Comparison of ENCODE assay signal across 1 cellular context in the genomic region with DNA sequence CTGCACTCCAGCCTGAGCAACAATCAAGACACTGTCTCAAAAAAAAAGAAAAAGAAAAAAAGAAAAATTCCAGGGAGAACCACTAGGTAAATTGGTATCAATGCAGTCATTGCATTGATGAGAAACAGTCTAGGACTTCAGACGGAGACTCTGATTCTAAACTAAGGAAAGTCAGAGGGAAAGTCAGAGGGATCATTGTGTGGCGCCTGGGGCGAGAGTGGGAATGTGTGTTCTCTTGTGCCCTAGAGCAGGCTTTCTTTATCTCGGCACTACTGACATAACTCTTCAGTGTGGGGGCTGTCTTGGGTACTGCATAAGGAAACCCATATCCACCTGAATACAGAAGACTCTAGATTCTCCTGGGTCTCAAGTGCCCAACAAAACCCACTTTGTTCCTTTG.
TF ChIP-seq lines count a peak whose summit lies in the region.

No MANE protein-coding gene starts in this region.

TF ChIP-seq in WTC11, 78 proteins besides CTCF, POLR2A, EP300 and RAD21 (continued from another document):
- TF ChIP-seq, protein P1, sequence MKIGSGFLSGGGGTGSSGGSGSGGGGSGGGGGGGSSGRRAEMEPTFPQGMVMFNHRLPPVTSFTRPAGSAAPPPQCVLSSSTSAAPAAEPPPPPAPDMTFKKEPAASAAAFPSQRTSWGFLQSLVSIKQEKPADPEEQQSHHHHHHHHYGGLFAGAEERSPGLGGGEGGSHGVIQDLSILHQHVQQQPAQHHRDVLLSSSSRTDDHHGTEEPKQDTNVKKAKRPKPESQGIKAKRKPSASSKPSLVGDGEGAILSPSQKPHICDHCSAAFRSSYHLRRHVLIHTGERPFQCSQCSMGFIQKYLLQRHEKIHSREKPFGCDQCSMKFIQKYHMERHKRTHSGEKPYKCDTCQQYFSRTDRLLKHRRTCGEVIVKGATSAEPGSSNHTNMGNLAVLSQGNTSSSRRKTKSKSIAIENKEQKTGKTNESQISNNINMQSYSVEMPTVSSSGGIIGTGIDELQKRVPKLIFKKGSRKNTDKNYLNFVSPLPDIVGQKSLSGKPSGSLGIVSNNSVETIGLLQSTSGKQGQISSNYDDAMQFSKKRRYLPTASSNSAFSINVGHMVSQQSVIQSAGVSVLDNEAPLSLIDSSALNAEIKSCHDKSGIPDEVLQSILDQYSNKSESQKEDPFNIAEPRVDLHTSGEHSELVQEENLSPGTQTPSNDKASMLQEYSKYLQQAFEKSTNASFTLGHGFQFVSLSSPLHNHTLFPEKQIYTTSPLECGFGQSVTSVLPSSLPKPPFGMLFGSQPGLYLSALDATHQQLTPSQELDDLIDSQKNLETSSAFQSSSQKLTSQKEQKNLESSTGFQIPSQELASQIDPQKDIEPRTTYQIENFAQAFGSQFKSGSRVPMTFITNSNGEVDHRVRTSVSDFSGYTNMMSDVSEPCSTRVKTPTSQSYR (CRISPR knock-in tag; IDR thresholded peaks at IDR 0.05), result no peak
- no peak for TF ChIP-seq MXD4 (CRISPR knock-in tag; IDR thresholded peaks at IDR 0.05; ENCODE audit: borderline replicate concordance)
